17 cellular contexts compared by ENCODE assay signal in the genomic region with DNA sequence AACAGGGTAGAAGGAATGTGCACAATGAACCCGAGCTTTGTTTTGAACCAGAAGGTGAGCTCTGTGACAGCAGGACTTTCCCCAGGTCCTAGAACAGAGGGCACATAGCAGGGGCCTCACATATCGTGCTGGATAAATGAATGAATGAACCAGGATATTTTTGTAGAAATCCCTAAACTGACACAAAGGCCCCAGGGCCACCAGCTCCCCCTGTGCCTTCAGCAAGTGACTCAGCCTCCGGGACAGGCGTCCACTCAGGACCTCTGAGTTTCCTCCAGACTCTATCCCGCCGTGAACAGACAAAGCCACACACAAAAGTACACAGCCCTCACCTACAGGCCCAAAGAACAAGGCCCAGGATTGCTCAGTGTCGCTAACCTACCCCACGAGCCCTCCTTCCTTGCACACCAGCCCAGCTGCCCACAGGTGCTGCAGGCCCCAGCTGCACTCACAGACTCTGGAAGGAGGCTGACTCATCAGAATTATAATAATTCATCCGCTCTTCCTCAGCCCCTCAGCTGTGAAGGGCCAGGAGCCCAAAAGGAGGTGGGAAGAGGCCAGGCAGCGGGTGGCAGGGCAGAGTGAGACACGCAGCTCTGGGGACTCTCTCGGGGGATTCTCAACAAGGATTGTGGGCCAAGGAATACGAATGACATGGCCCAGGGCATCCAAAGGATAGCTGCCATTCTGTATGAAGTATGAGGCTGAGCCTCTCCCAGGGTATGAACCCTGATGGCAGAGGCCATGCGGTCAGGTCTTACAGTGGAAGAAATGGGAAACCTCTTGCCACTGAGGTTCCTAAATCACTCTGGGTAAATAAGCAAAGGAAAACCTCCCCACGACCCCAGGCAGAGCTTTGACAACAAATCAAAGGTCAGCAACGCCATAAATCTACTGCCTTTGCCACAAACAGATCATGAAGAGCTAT. TPM values are rescaled to one million over a fixed set of nuclear protein-coding genes. Genes with fewer than 3 reads are reported as not detected.
A peak's percentile ranks its signal among the peaks of the same experiment; 100 is the strongest.
DNase-seq lines count a peak whose midpoint lies in the region; ATAC-seq and TF ChIP-seq lines count a peak whose summit lies in the region.
"Had no signal": no experiment of that assay in that cellular context is flagged by ENCODE, and none has a peak within 500 bp of the region (broad histone marks: within the 10 kb centered on the region; RNA-seq: fewer than 3 reads in every experiment).

No MANE protein-coding gene starts in this region.

- H3K27ac ChIP-seq in BLaER1 treated with 17β-estradiol and CSF1 and Interleukin-3, amounts not matched to agents 10 nM and 100 nM = 0 out of 22 replicates have a peak overlapping the region, but pooled peaks of 1 of the 11 experiments have one; percentile 33
- no peak overlapping the region; the same call in 1 of the 2 replicates for H3K27ac ChIP-seq in HEK293 (ENCODE audit: extremely low read depth, low read depth, low read length)
- no peak overlapping the region for H3K27ac ChIP-seq in neuronal stem cell (replicated peaks; ENCODE audit: low read length)
- H3K27ac ChIP-seq: C4-2B, cardiac muscle cell, esophagus squamous epithelium had no signal

- ATAC-seq in HG02852 (IDR thresholded peaks at IDR 0.05; ENCODE audit: unreplicated experiment) = no peak

- peaks cover 0 to 8% (median 0%) of the 10 kb centered on the region in 11 experiments; a peak in 1 of 22 replicates for H3K9me3 ChIP-seq in BLaER1 treated with 17β-estradiol and CSF1 and Interleukin-3, amounts not matched to agents 10 nM and 100 nM (replicated peaks in 1 of 11)
- H3K9me3 ChIP-seq in HEK293 (ENCODE audit: control insufficient read depth, insufficient read depth, low read depth, low read length) = no peaks in the 10 kb centered on the region
- H3K9me3 ChIP-seq in neuronal stem cell (replicated peaks in 1 of 2; ENCODE audit: control insufficient read depth in 2 of 2, insufficient read depth in 1 of 2, low read depth in 1 of 2, low read length in 2 of 2) = peaks cover 0 to 4% of the 10 kb centered on the region in 2 donors
- H3K9me3 ChIP-seq: esophagus squamous epithelium had no signal

- H3K27me3 Mint-ChIP-seq in dendritic cell treated with granulocyte-macrophage colony-stimulating factor and Interleukin-4, amounts not matched to agents 40 ng/mL and 50 ng/mL, for 4 days = peaks cover 2% of the 10 kb centered on the region
- H3K27me3 Mint-ChIP-seq: activated CD4-positive, alpha-beta T cell treated with anti-CD3 and anti-CD28 coated beads, Interleukin-2, amount 10 ng/mL, durations not matched to agents 24 days and 14 days; activated naive CD8-positive, alpha-beta T cell treated with anti-CD3 and anti-CD28 coated beads for 36 hours had no signal

- peak overlapping the region; percentile 23 to 70 (median 60) for H3K4me2 ChIP-seq in BLaER1 treated with 17β-estradiol and CSF1 and Interleukin-3, amounts not matched to agents 10 nM and 100 nM
- no peak overlapping the region for H3K4me2 ChIP-seq in neuronal stem cell (ENCODE audit: insufficient read depth, low read length, poor library complexity, severe bottlenecking)

- H2BK5ac ChIP-seq in neuronal stem cell (ENCODE audit: low read length) = no peak overlapping the region

- no peak overlapping the region for H3K23ac ChIP-seq in neuronal stem cell (ENCODE audit: low read depth, low read length, poor library complexity)

- H3K27ac Mint-ChIP-seq in dendritic cell treated with granulocyte-macrophage colony-stimulating factor and Interleukin-4, amounts not matched to agents 40 ng/mL and 50 ng/mL, for 4 days = peak overlapping the region; percentile 44
- H3K27ac Mint-ChIP-seq: activated CD4-positive, alpha-beta T cell treated with anti-CD3 and anti-CD28 coated beads, Interleukin-2, amount 10 ng/mL, durations not matched to agents 24 days and 14 days; activated naive CD8-positive, alpha-beta T cell treated with anti-CD3 and anti-CD28 coated beads for 36 hours had no signal

- CTCF ChIA-PET in HEK293 (lab: Yijun Ruan, JAX) = interaction anchor here (0.5 to 3.1 kb wide), 8 partner anchors 9 to 1768 kb away, joined by 3 to 24 read pairs (median 4); no protein-coding TSS in a partner anchor

- H3K4ac ChIP-seq in neuronal stem cell (ENCODE audit: low read length) = no peak overlapping the region

- intact Hi-C loops in dendritic cell treated with granulocyte-macrophage colony-stimulating factor and Interleukin-4, amounts not matched to agents 40 ng/mL and 50 ng/mL, for 4 days (cut with micrococcal nuclease) = no loop called here

- no peak overlapping the region for H2BK12ac ChIP-seq in neuronal stem cell (ENCODE audit: low read length)

- no peaks in the 10 kb centered on the region for H3K79me1 ChIP-seq in neuronal stem cell (ENCODE audit: low read depth, low read length)

- no peaks in the 10 kb centered on the region for H4K20me1 ChIP-seq in BLaER1 treated with 17β-estradiol and CSF1 and Interleukin-3, amounts not matched to agents 10 nM and 100 nM

- H3K36me3 ChIP-seq in BLaER1 treated with 17β-estradiol and CSF1 and Interleukin-3, amounts not matched to agents 10 nM and 100 nM = no peaks in the 10 kb centered on the region
- no peaks in the 10 kb centered on the region for H3K36me3 ChIP-seq in HEK293 (ENCODE audit: control insufficient read depth in 2 of 2, insufficient read depth in 1 of 2, low read length in 2 of 2)
- no peaks in the 10 kb centered on the region for H3K36me3 ChIP-seq in neuronal stem cell (replicated peaks in 1 of 2; ENCODE audit: control insufficient read depth in 2 of 2, insufficient read depth in 2 of 2, low read length in 2 of 2)
- H3K36me3 ChIP-seq: cardiac muscle cell, esophagus squamous epithelium had no signal

- no peaks in the 10 kb centered on the region for H3K27me3 ChIP-seq in BLaER1 treated with 17β-estradiol and CSF1 and Interleukin-3, amounts not matched to agents 10 nM and 100 nM
- no peaks in the 10 kb centered on the region for H3K27me3 ChIP-seq in neuronal stem cell (ENCODE audit: control insufficient read depth in 3 of 3, insufficient read depth in 3 of 3, low read depth in 1 of 3, low read length in 3 of 3)
- H3K27me3 ChIP-seq: cardiac muscle cell had no signal

- H4K8ac ChIP-seq in neuronal stem cell (ENCODE audit: low read depth, low read length) = no peak overlapping the region

- no peak overlapping the region for H4K91ac ChIP-seq in neuronal stem cell (ENCODE audit: low read depth, low read length, poor library complexity)

- no peak overlapping the region for H3K4me3 Mint-ChIP-seq in dendritic cell treated with granulocyte-macrophage colony-stimulating factor and Interleukin-4, amounts not matched to agents 40 ng/mL and 50 ng/mL, for 4 days
- H3K4me3 Mint-ChIP-seq: activated CD4-positive, alpha-beta T cell treated with anti-CD3 and anti-CD28 coated beads, Interleukin-2, amount 10 ng/mL, durations not matched to agents 24 days and 14 days; activated naive CD8-positive, alpha-beta T cell treated with anti-CD3 and anti-CD28 coated beads for 36 hours had no signal

- H3K4me3 ChIP-seq in BLaER1 treated with 17β-estradiol and CSF1 and Interleukin-3, amounts not matched to agents 10 nM and 100 nM = no peak overlapping the region
- H3K4me3 ChIP-seq in HEK293 (ENCODE audit: low read depth, low read length) (no peak overlapping the region), neuronal stem cell (ENCODE audit: low read length in 2 of 2) (no peak overlapping the region)
- H3K4me3 ChIP-seq: cardiac muscle cell, esophagus squamous epithelium had no signal

- peak overlapping the region; percentile 66 for H2AFZ ChIP-seq in neuronal stem cell (ENCODE audit: low read length)

- no peaks in the 10 kb centered on the region for H3K36me3 Mint-ChIP-seq in dendritic cell treated with granulocyte-macrophage colony-stimulating factor and Interleukin-4, amounts not matched to agents 40 ng/mL and 50 ng/mL, for 4 days (ENCODE audit: low read depth)
- H3K36me3 Mint-ChIP-seq: activated naive CD8-positive, alpha-beta T cell treated with anti-CD3 and anti-CD28 coated beads for 36 hours had no signal

- H3K18ac ChIP-seq in neuronal stem cell (ENCODE audit: low read length) = peak overlapping the region; percentile 62

- DNase-seq in neuronal stem cell (ENCODE audit: low spot score) (no peak), NCI-H187 treated with DMSO at 0.1 percent for 48 hours (lab: John Stamatoyannopoulos, UW) (no peak), AG20443 (ENCODE audit: low spot score) (no peak)
- DNase-seq: activated CD4-positive, alpha-beta T cell treated with anti-CD3 and anti-CD28 coated beads, Interleukin-2, amount 10 ng/mL, durations not matched to agents 24 days and 14 days; activated naive CD8-positive, alpha-beta T cell treated with anti-CD3 and anti-CD28 coated beads for 36 hours; esophagus squamous epithelium; mesendoderm; NCI-H187; NCI-H524 treated with DMSO at 0.1 percent for 48 hours; stimulated activated CD4-positive, alpha-beta T cell treated with anti-CD3 and anti-CD28 coated beads, Interleukin-4, amount 100 ng/mL, for 1 hour; stimulated activated CD8-positive, alpha-beta memory T cell treated with anti-CD3 and anti-CD28 coated beads, Interleukin-4, amount 100 ng/mL, for 48 hours had no signal

- H2AK5ac ChIP-seq in neuronal stem cell (ENCODE audit: low read depth, low read length) = no peak overlapping the region

- WGBS in neuronal stem cell (ENCODE audit: extremely low coverage in 2 of 2, insufficient read length in 2 of 2, insufficient replicate concordance in 1 of 2), 2 donors = no CpG with 5 or more reads among the region's 16 CpGs

- no peak overlapping the region for H3K14ac ChIP-seq in neuronal stem cell (ENCODE audit: low read length)

- peaks cover 14 to 27% (median 16%) of the 10 kb centered on the region in 10 experiments for H3K4me1 ChIP-seq in BLaER1 treated with 17β-estradiol and CSF1 and Interleukin-3, amounts not matched to agents 10 nM and 100 nM
- no peaks in the 10 kb centered on the region; the same call in 1 of the 2 replicates for H3K4me1 ChIP-seq in HEK293 (ENCODE audit: control insufficient read depth, insufficient read depth, low read length)
- H3K4me1 ChIP-seq in neuronal stem cell (ENCODE audit: control insufficient read depth in 2 of 2, insufficient read depth in 1 of 2, low read depth in 1 of 2, low read length in 2 of 2) = peaks cover 0 to 3% of the 10 kb centered on the region in 2 donors

- peaks cover 17% of the 10 kb centered on the region for H3K4me1 Mint-ChIP-seq in dendritic cell treated with granulocyte-macrophage colony-stimulating factor and Interleukin-4, amounts not matched to agents 40 ng/mL and 50 ng/mL, for 4 days (ENCODE audit: low read depth)

- TF ChIP-seq CTCF in HEK293 (tag by site-specific recombination; IDR thresholded peaks at IDR 0.05) = no peak

- H2BK120ac ChIP-seq in neuronal stem cell (ENCODE audit: low read depth, low read length) = no peak overlapping the region

- 0 out of 22 replicates have a peak overlapping the region, but pooled peaks of 2 of the 11 experiments have one; percentile 16 to 24 for H3K9ac ChIP-seq in BLaER1 treated with 17β-estradiol and CSF1 and Interleukin-3, amounts not matched to agents 10 nM and 100 nM
- H3K9ac ChIP-seq in neuronal stem cell (ENCODE audit: low read depth, low read length, poor library complexity) = no peak overlapping the region

- POLR2A ChIA-PET in HEK293 (lab: Yijun Ruan, JAX) = no interaction called here

- no peak overlapping the region for H2BK15ac ChIP-seq in neuronal stem cell (ENCODE audit: low read length)

- H3K9me3 Mint-ChIP-seq in dendritic cell treated with granulocyte-macrophage colony-stimulating factor and Interleukin-4, amounts not matched to agents 40 ng/mL and 50 ng/mL, for 4 days = no peaks in the 10 kb centered on the region
- H3K9me3 Mint-ChIP-seq: activated CD4-positive, alpha-beta T cell treated with anti-CD3 and anti-CD28 coated beads, Interleukin-2, amount 10 ng/mL, durations not matched to agents 24 days and 14 days; activated naive CD8-positive, alpha-beta T cell treated with anti-CD3 and anti-CD28 coated beads for 36 hours had no signal

RNA-seq across cellular contexts. Expression of a gene that starts 40.9 kb away (rescaled TPM):
- 0.11 TPM for polyA plus RNA-seq in neuronal stem cell (2013, experiment 1 of 2)
- polyA plus RNA-seq in neuronal stem cell (2013, experiment 2 of 2) = 0.19 TPM

RNA-seq across cellular contexts. Expression of a gene that starts 43.8 kb away (rescaled TPM):
- 0.10 TPM for polyA plus RNA-seq in neuronal stem cell (2013, experiment 1 of 2)
- polyA plus RNA-seq in neuronal stem cell (2013, experiment 2 of 2) = 0.08 TPM
